Comparison of ENCODE assay signal across 20 cellular contexts in genomic region chr12:109489016-109489954, GRCh38. TPM values are rescaled to one million over a fixed set of nuclear protein-coding genes. Genes with fewer than 3 reads are reported as not detected.
DNase-seq lines count a peak whose midpoint lies in the region; ATAC-seq, FAIRE-seq and TF ChIP-seq lines count a peak whose summit lies in the region.
"Had no signal": no experiment of that assay in that cellular context is flagged by ENCODE, and none has a peak within 500 bp of the region (broad histone marks: within the 10 kb centered on the region; RNA-seq: fewer than 3 reads in every experiment).

No MANE protein-coding gene starts in this region.

- H2BK120ac ChIP-seq in trophoblast cell (ENCODE audit: insufficient read depth, low read length, poor library complexity): no peak overlapping the region

- H2AFZ ChIP-seq in trophoblast cell (ENCODE audit: insufficient read depth, low read length, poor library complexity): no peak overlapping the region
- H2AFZ ChIP-seq: GM23338 had no signal

- H3K4me1 ChIP-seq in trophoblast cell (ENCODE audit: control insufficient read depth in 1 of 2, insufficient read depth in 2 of 2, low read length in 2 of 2): no peaks in the 10 kb centered on the region
- H3K4me1 ChIP-seq in skeletal muscle tissue (ENCODE audit: control insufficient read depth in 3 of 3, insufficient read depth in 3 of 3, low read length in 3 of 3): peaks cover 13 to 19% (median 16%) of the 10 kb centered on the region in 3 donors
- no peaks in the 10 kb centered on the region for H3K4me1 ChIP-seq in left ventricle myocardium inferior
- H3K4me1 ChIP-seq: BE2C, Caco-2 had no signal

- H3K4ac ChIP-seq in trophoblast cell (ENCODE audit: low read depth, low read length): no peak overlapping the region

- ATAC-seq in GM19023 (IDR thresholded peaks at IDR 0.05; ENCODE audit: unreplicated experiment): no peak
- ATAC-seq: GM23338, HCT116, HepG2 had no signal

- no peak for TF ChIP-seq CTCF in bronchial epithelial cell (IDR thresholded peaks at IDR 0.05; ENCODE audit: insufficient read depth, low read length, severe bottlenecking)
- TF ChIP-seq CTCF in left ventricle myocardium inferior (IDR thresholded peaks at IDR 0.05; ENCODE audit: borderline replicate concordance): no peak

- H4K12ac ChIP-seq in trophoblast cell (ENCODE audit: low read depth, low read length): no peak overlapping the region

- no peak overlapping the region for H2BK12ac ChIP-seq in trophoblast cell (ENCODE audit: low read length)

- H3K23ac ChIP-seq in trophoblast cell (ENCODE audit: low read length): no peak overlapping the region

- H3K36me3 ChIP-seq in bronchial epithelial cell (ENCODE audit: control insufficient read depth, insufficient read depth, low read length): peaks cover 26% of the 10 kb centered on the region
- H3K36me3 ChIP-seq in trophoblast cell (ENCODE audit: control insufficient read depth in 1 of 2, insufficient read depth in 2 of 2, low read length in 2 of 2): peaks cover 36 to 68% of the 10 kb centered on the region in 2 experiments
- peaks cover 64 to 91% (median 87%) of the 10 kb centered on the region in 3 donors for H3K36me3 ChIP-seq in skeletal muscle tissue (ENCODE audit: control insufficient read depth in 3 of 3, insufficient read depth in 3 of 3, low read length in 3 of 3)
- peaks cover 97% of the 10 kb centered on the region for H3K36me3 ChIP-seq in left ventricle myocardium inferior

- no peak overlapping the region for H4K8ac ChIP-seq in trophoblast cell (ENCODE audit: low read depth, low read length)

- no peaks in the 10 kb centered on the region for H3K27me3 ChIP-seq in bronchial epithelial cell (ENCODE audit: control insufficient read depth, insufficient read depth, low read length)
- no peaks in the 10 kb centered on the region for H3K27me3 ChIP-seq in trophoblast cell (ENCODE audit: insufficient read depth, low read length)
- H3K27me3 ChIP-seq in skeletal muscle tissue (ENCODE audit: control insufficient read depth in 3 of 3, insufficient read depth in 3 of 3, low read length in 3 of 3): no peaks in the 10 kb centered on the region
- H3K27me3 ChIP-seq in left ventricle myocardium inferior (ENCODE audit: low read depth): no peaks in the 10 kb centered on the region
- H3K27me3 ChIP-seq: BE2C had no signal

- H2AK5ac ChIP-seq in trophoblast cell (ENCODE audit: low read length): no peak overlapping the region

- no peaks in the 10 kb centered on the region for H3K79me2 ChIP-seq in trophoblast cell (ENCODE audit: control insufficient read depth, insufficient read depth, low read length, poor library complexity)

- H3K79me1 ChIP-seq in trophoblast cell (ENCODE audit: low read length): no peaks in the 10 kb centered on the region

- no peak overlapping the region for H3K14ac ChIP-seq in trophoblast cell (ENCODE audit: low read length)

- no peak overlapping the region for H2BK5ac ChIP-seq in trophoblast cell (ENCODE audit: low read depth, low read length, poor library complexity)

- intact Hi-C loops in left ventricle myocardium inferior (cut with micrococcal nuclease): no loop called here

- no peak overlapping the region for H3K27ac ChIP-seq in trophoblast cell (ENCODE audit: low read depth, low read length)
- no peak overlapping the region for H3K27ac ChIP-seq in skeletal muscle tissue (ENCODE audit: low read depth, low read length)
- H3K27ac ChIP-seq in left ventricle myocardium inferior (replicated peaks): no peak overlapping the region

- no CpG with 5 or more reads among the region's 14 CpGs for WGBS in trophoblast cell (ENCODE audit: extremely low coverage, insufficient coverage, insufficient read length)

- H3K9me3 ChIP-seq in trophoblast cell (ENCODE audit: insufficient read depth, low read depth, low read length): no peaks in the 10 kb centered on the region
- H3K9me3 ChIP-seq in skeletal muscle tissue (ENCODE audit: control insufficient read depth in 3 of 3, low read length in 3 of 3): no peaks in the 10 kb centered on the region
- H3K9me3 ChIP-seq in left ventricle myocardium inferior (replicated peaks): no peaks in the 10 kb centered on the region
- H3K9me3 ChIP-seq: BE2C, Caco-2 had no signal

- H3K4me2 ChIP-seq in trophoblast cell (ENCODE audit: low read length): no peak overlapping the region
- H3K4me2 ChIP-seq: GM23338 had no signal

- H3K4me3 ChIP-seq in bronchial epithelial cell (ENCODE audit: low read depth, low read length) (no peak overlapping the region), trophoblast cell (ENCODE audit: low read depth, low read length) (no peak overlapping the region), skeletal muscle tissue (ENCODE audit: low read length in 3 of 3) (no peak overlapping the region), left ventricle myocardium inferior (no peak overlapping the region)
- H3K4me3 ChIP-seq: GM23338 had no signal

- H3K18ac ChIP-seq in trophoblast cell (ENCODE audit: low read length): no peak overlapping the region

- peak; percentile 28 for FAIRE-seq in bronchial epithelial cell (lab: Jason Lieb, UNC)
- FAIRE-seq: A204.1, D721Med, G401.6, GM12891, H54, HepG2 had no signal

- H3K9ac ChIP-seq in trophoblast cell (ENCODE audit: low read length): no peak overlapping the region
- peak overlapping the region in 2 of 3 donors; percentile 51 to 62 for H3K9ac ChIP-seq in skeletal muscle tissue (ENCODE audit: low read depth in 1 of 3, low read length in 3 of 3)

- DNase-seq in bronchial epithelial cell (ENCODE audit: low read depth) (no peak), trophoblast cell (peak; percentile 65 to 82), left ventricle myocardium inferior (no peak), NK-92 (lab: John Stamatoyannopoulos, UW; ENCODE audit: unreplicated experiment) (no peak)
- DNase-seq: ACHN; BE2C; C1 segment of cervical spinal cord; Caco-2; CD4-positive, alpha-beta T cell; HFFc6 had no signal

- H4K91ac ChIP-seq in trophoblast cell (ENCODE audit: low read depth, low read length): no peak overlapping the region

RNA-seq across cellular contexts. Expression of gene UBE3B, which starts 11.9 kb away (rescaled TPM):
- total RNA-seq in bronchial epithelial cell (32.4 and 32.6 TPM in 2 replicates), skeletal muscle tissue (21.4 TPM), left ventricle myocardium inferior (56.0 TPM)
- polyA plus RNA-seq in trophoblast cell (2013): 21.3 and 22.4 TPM in 2 replicates

RNA-seq across cellular contexts. Expression of gene KCTD10, which starts 12.2 kb away (rescaled TPM):
- total RNA-seq in bronchial epithelial cell (20.8 and 22.9 TPM in 2 replicates), skeletal muscle tissue (24.0 TPM), left ventricle myocardium inferior (21.5 TPM)
- polyA plus RNA-seq in trophoblast cell (2013): 105 and 107 TPM in 2 replicates

Comparison
In these comparisons a context has a peak if more than half of its experiments do, and no peak if none do; other contexts are left out.
1. DNase-seq: peak in trophoblast cell (2 of 2); none in bronchial epithelial cell (single experiment), left ventricle myocardium inferior (single experiment) and NK-92 (single experiment).